In the genomic region with DNA sequence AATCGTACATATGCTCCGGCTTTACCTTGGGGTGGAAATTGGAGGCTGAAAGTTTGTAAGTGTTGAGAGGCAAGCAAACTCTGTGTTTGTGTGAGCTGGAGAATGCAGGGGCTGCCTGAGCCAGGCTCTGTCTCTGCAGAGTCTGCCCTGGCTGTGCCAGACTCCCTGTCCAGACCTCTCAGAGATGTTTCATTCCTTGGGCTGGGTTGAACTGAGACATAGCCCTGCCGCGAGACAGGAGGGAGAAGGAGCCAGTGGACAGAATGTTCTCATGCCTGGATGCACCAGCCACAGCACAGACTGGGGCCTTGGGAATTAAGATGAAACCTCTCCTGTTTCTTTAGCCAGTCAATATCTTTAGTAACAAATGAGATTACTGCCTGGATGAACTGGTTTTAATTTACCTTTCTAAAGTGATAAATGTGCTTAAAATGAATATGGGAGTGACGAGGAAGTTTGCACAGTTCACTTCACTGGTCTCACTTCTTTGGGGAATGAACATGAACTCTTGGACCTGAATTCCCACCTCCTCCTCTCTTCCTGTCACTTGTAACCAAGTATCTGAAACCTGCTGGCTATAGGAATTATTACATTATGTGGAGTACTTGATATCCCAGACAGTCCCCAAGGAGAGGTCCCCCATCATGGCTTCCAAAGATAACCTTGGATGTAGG, we compare ENCODE assay signal across 8 cellular contexts. TPM values are rescaled to one million over a fixed set of nuclear protein-coding genes. Genes with fewer than 3 reads are reported as not detected.
DNase-seq lines count a peak whose midpoint lies in the region; ATAC-seq, FAIRE-seq and TF ChIP-seq lines count a peak whose summit lies in the region.

No MANE protein-coding gene starts in this region.

- POLR2A ChIA-PET in naive thymus-derived CD8-positive, alpha-beta T cell (lab: Charles Lee), result interaction anchor here (1.1 kb wide), 1 partner anchor 9 kb away, joined by 6 read pairs; no protein-coding TSS in a partner anchor

- no peaks in the 10 kb centered on the region for H3K9me3 Mint-ChIP-seq in naive thymus-derived CD8-positive, alpha-beta T cell

- no peak for ATAC-seq in naive thymus-derived CD8-positive, alpha-beta T cell
- ATAC-seq in GM18519 (IDR thresholded peaks at IDR 0.05; ENCODE audit: low FRiP score, unreplicated experiment), result no peak
- ATAC-seq in GM21825 (IDR thresholded peaks at IDR 0.05; ENCODE audit: unreplicated experiment), result no peak

- peaks cover 59 to 95% (median 91%) of the 10 kb centered on the region in 4 donors for H3K4me1 Mint-ChIP-seq in naive thymus-derived CD8-positive, alpha-beta T cell

- TF ChIP-seq CTCF in 22Rv1 (IDR thresholded peaks at IDR 0.05), result no peak
- TF ChIP-seq CTCF in MM.1S (IDR thresholded peaks at IDR 0.05; ENCODE audit: low read length), result no peak

- FAIRE-seq in GM12892 (lab: Jason Lieb, UNC), result no peak

- no peaks in the 10 kb centered on the region for H3K27me3 Mint-ChIP-seq in naive thymus-derived CD8-positive, alpha-beta T cell

- H3K27me3 ChIP-seq in MM.1S (replicated peaks; ENCODE audit: insufficient read depth, low read length) (no peaks in the 10 kb centered on the region), esophagus (ENCODE audit: control insufficient read depth in 1 of 2, insufficient read depth in 2 of 2, low read length in 2 of 2) (no peaks in the 10 kb centered on the region)

- H3K9me3 ChIP-seq in MM.1S (replicated peaks; ENCODE audit: insufficient read depth, low read length) (no peaks in the 10 kb centered on the region), esophagus (ENCODE audit: control insufficient read depth in 2 of 2, insufficient read depth in 1 of 2, low read depth in 1 of 2, low read length in 1 of 2) (no peaks in the 10 kb centered on the region)

- H4K20me1 ChIP-seq in MM.1S (ENCODE audit: insufficient read depth, low read length), result no peaks in the 10 kb centered on the region

- H3K79me2 ChIP-seq in MM.1S (ENCODE audit: low read length), result peaks cover 10% of the 10 kb centered on the region; the same call in 1 of the 2 replicates

- H3K27ac ChIP-seq in 22Rv1 (peak overlapping the region; percentile 96), MM.1S (ENCODE audit: low read length) (peak overlapping the region; percentile 76; the same call in 1 of the 2 replicates), esophagus (ENCODE audit: low read depth in 2 of 2, low read length in 1 of 2) (peak overlapping the region; percentile 82 to 86)

- H3F3A ChIP-seq in MM.1S (ENCODE audit: insufficient read depth, low read length), result peaks cover 31% of the 10 kb centered on the region

- peak overlapping the region; percentile 36; the same call in 1 of the 2 replicates for H3K9ac ChIP-seq in MM.1S (ENCODE audit: low read length)

- H3K4me3 Mint-ChIP-seq in naive thymus-derived CD8-positive, alpha-beta T cell, result peak overlapping the region in 8 of 10 donors; percentile 6 to 67 (median 40)

- H3K9me2 ChIP-seq in MM.1S (replicated peaks; ENCODE audit: insufficient read depth, low read length), result no peaks in the 10 kb centered on the region

- WGBS in esophagus, 2 donors, result 48 to 51% methylated on average over 5 of the region's 5 CpGs

- DNase-seq in MM.1S (no peak), putamen (ENCODE audit: low spot score) (no peak), GM12892 (ENCODE audit: insufficient read length) (no peak)
- no peak for DNase-seq in naive thymus-derived CD8-positive, alpha-beta T cell

- no peaks in the 10 kb centered on the region for H3K36me3 ChIP-seq in MM.1S (replicated peaks; ENCODE audit: insufficient read depth, low read length)
- no peaks in the 10 kb centered on the region for H3K36me3 ChIP-seq in esophagus (ENCODE audit: control insufficient read depth in 2 of 2, insufficient read depth in 2 of 2, low read length in 1 of 2)

- H3K4me2 ChIP-seq in MM.1S (ENCODE audit: low read depth, low read length), result peak overlapping the region; percentile 60

- H3K4me3 ChIP-seq in MM.1S (ENCODE audit: low read length) (peak overlapping the region; percentile 14; the same call in 1 of the 2 replicates), esophagus (ENCODE audit: low read depth in 1 of 2, low read length in 2 of 2) (no peak overlapping the region)

- H3K4me1 ChIP-seq in MM.1S (ENCODE audit: low read length) (peaks cover 63% of the 10 kb centered on the region), esophagus (ENCODE audit: control insufficient read depth in 2 of 2, insufficient read depth in 2 of 2, low read length in 1 of 2) (peaks cover 2 to 17% of the 10 kb centered on the region in 2 donors)

- TF ChIP-seq POLR2A in GM12892 (IDR thresholded peaks at IDR 0.05; ENCODE audit: low read depth, low read length), result no peak

- peak overlapping the region; percentile 32 to 96 (median 88) for H3K27ac Mint-ChIP-seq in naive thymus-derived CD8-positive, alpha-beta T cell

- peaks cover 0 to 6% (median 0%) of the 10 kb centered on the region in 3 donors for H3K36me3 Mint-ChIP-seq in naive thymus-derived CD8-positive, alpha-beta T cell

- peak overlapping the region; percentile 38 for H2AFZ ChIP-seq in MM.1S (ENCODE audit: low read length)

RNA-seq across cellular contexts. Expression of gene YPEL2, which starts 40.1 kb away (rescaled TPM):
- 1 to 10 TPM; 3.2 to 4.5 TPM for polyA plus RNA-seq in esophagus
- total RNA-seq in naive thymus-derived CD8-positive, alpha-beta T cell, result 10 to 100 TPM; 73.5 to 75.0 TPM
- polyA plus RNA-seq in naive thymus-derived CD8-positive, alpha-beta T cell, result 10 to 100 TPM; 22.0 to 28.7 (median 25.2) TPM
- 2.0 TPM for polyA plus RNA-seq in GM12892 (2012; ENCODE audit: missing spikeins)

Comparison
In these comparisons a context has a peak if more than half of its experiments do, and no peak if none do; other contexts are left out.
1. RNA of gene YPEL2, which starts 40.1 kb away (polyA plus RNA-seq): 22.0 to 28.7 TPM in naive thymus-derived CD8-positive, alpha-beta T cell; 3.2 to 4.5 TPM in esophagus; every median in the first group is over 4 times any median in the second.
2. Peak in every context shown above with its lines, with median percentiles within 50 percentile points of each other: H3K27ac ChIP-seq.